ENCODE assay signal across 10 cellular contexts in the genomic region with DNA sequence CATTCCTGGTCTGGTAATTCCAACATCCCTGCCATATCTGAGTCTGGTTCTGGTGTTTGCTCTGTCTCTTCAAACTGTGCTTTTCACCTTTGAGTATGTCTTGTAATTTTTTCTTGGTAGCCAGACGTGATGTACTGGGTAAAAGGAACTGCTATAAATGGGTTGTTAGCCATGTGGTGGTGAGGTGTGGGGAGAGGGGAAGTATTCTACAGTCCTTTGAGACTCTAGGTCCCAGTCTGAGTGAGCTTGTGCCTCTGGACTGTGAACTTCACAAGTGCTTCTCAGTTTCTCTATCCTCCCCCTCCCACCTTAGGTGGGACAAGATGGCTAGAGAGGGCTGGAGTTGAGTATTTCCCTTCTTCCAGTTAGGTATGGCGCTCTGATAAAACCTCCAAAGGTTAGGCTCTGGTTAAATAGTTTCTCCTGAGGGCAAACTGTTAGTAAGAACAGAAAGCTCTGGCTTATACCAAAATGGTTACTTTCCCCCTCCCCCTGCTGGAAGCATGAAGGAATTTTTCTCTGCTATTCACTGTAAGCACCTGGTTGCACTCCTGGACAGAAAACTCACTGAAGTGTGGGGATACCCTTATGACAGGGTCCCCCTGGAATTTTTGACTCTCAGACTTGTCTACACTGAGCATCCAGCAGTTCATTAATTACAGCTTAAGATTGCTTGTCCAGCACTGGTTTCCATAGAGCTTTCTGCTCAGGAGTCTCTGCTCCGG.
DNase-seq lines count a peak whose midpoint lies in the region; ATAC-seq and TF ChIP-seq lines count a peak whose summit lies in the region.
"Had no signal": no experiment of that assay in that cellular context is flagged by ENCODE, and none has a peak within 500 bp of the region (broad histone marks: within the 10 kb centered on the region; RNA-seq: fewer than 3 reads in every experiment).

No MANE protein-coding gene starts in this region.

- H2AFZ ChIP-seq in SK-N-SH (ENCODE audit: low read depth): no peak overlapping the region
- H2AFZ ChIP-seq in Loucy (ENCODE audit: low read length): no peak overlapping the region
- H2AFZ ChIP-seq in smooth muscle cell (ENCODE audit: low read depth): no peak overlapping the region

- H3K9me2 ChIP-seq in SK-N-SH (no peaks in the 10 kb centered on the region), Loucy (replicated peaks; ENCODE audit: low read depth, low read length) (no peaks in the 10 kb centered on the region)

- H3K4me1 ChIP-seq in SK-N-SH (ENCODE audit: control insufficient read depth in 1 of 2, insufficient read depth in 2 of 2, low read depth in 1 of 2, low read length in 1 of 2) (peaks cover 4 to 6% of the 10 kb centered on the region in 2 experiments; a peak in 2 of 4 replicates), Loucy (ENCODE audit: insufficient read depth, low read length, poor library complexity, severe bottlenecking) (peaks cover 12% of the 10 kb centered on the region), endodermal cell (ENCODE audit: control insufficient read depth, insufficient read depth, low read length) (no peaks in the 10 kb centered on the region), smooth muscle cell (ENCODE audit: low read depth) (peaks cover 17% of the 10 kb centered on the region)
- H3K4me1 ChIP-seq in naive thymus-derived CD4-positive, alpha-beta T cell (ENCODE audit: control insufficient read depth in 2 of 2, insufficient read depth in 2 of 2, low read length in 2 of 2): peaks cover 9 to 15% of the 10 kb centered on the region in 2 donors

- ATAC-seq in SK-N-SH treated with all-trans-retinoic acid at 6 μM for 48 hours: no peak
- no peak for ATAC-seq in activated T-cell treated with anti-CD3 and anti-CD28 coated beads, Interleukin-2, amount 50 U/mL, for 4 hours
- ATAC-seq in naive thymus-derived CD4-positive, alpha-beta T cell: no peak

- H3K4me1 Mint-ChIP-seq in endodermal cell: peaks cover 7% of the 10 kb centered on the region
- peaks cover 41% of the 10 kb centered on the region for H3K4me1 Mint-ChIP-seq in activated T-cell treated with anti-CD3 and anti-CD28 coated beads, Interleukin-2, amount 50 U/mL, for 4 hours (ENCODE audit: low read depth)
- peaks cover 15 to 25% (median 20%) of the 10 kb centered on the region in 7 donors for H3K4me1 Mint-ChIP-seq in naive thymus-derived CD4-positive, alpha-beta T cell

- H3K27ac Mint-ChIP-seq in endodermal cell: no peak overlapping the region
- peak overlapping the region in 1 of 9 donors; percentile 3 for H3K27ac Mint-ChIP-seq in naive thymus-derived CD4-positive, alpha-beta T cell

- CTCF ChIA-PET in SK-N-SH (lab: Yijun Ruan, JAX): interaction anchor here (0.8 to 2.3 kb wide), 8 partner anchors 9 to 523 kb away, joined by 3 to 8 read pairs (median 4); no protein-coding TSS in a partner anchor
- CTCF ChIA-PET in naive thymus-derived CD4-positive, alpha-beta T cell (lab: Charles Lee): no interaction called here

- H3K27me3 Mint-ChIP-seq in endodermal cell (ENCODE audit: insufficient read depth): no peaks in the 10 kb centered on the region
- H3K27me3 Mint-ChIP-seq in activated T-cell treated with anti-CD3 and anti-CD28 coated beads, Interleukin-2, amount 50 U/mL, for 4 hours (ENCODE audit: low read depth): peaks cover 5% of the 10 kb centered on the region
- H3K27me3 Mint-ChIP-seq in naive thymus-derived CD4-positive, alpha-beta T cell: peaks cover 0 to 66% (median 0%) of the 10 kb centered on the region in 5 donors

- H3K36me3 ChIP-seq in SK-N-SH (replicated peaks in 1 of 2; ENCODE audit: control insufficient read depth in 1 of 2, insufficient read depth in 2 of 2, low read length in 1 of 2): peaks cover 0 to 7% of the 10 kb centered on the region in 2 experiments
- H3K36me3 ChIP-seq in Loucy (ENCODE audit: insufficient read depth, low read length): no peaks in the 10 kb centered on the region
- H3K36me3 ChIP-seq in endodermal cell (ENCODE audit: control insufficient read depth, insufficient read depth, low read length): no peaks in the 10 kb centered on the region
- H3K36me3 ChIP-seq in smooth muscle cell (ENCODE audit: low read depth): no peaks in the 10 kb centered on the region
- no peaks in the 10 kb centered on the region for H3K36me3 ChIP-seq in naive thymus-derived CD4-positive, alpha-beta T cell (ENCODE audit: control insufficient read depth in 2 of 3, insufficient read depth in 3 of 3, low read length in 3 of 3)

- WGBS in SK-N-SH (ENCODE audit: low lambda C conversion rate): 98% methylated on average over 3 of the region's 3 CpGs
- 89 to 100% methylated on average over 1 to 3 of the region's 3 CpGs for WGBS in endodermal cell (ENCODE audit: insufficient coverage in 1 of 2, insufficient read length in 1 of 2), 2 experiments
- WGBS in smooth muscle cell (ENCODE audit: low lambda C conversion rate): 82% methylated on average over 3 of the region's 3 CpGs

- H3K27me3 ChIP-seq in SK-N-SH (ENCODE audit: insufficient read depth) (no peaks in the 10 kb centered on the region), Loucy (ENCODE audit: insufficient read depth, low read length, poor library complexity, severe bottlenecking) (no peaks in the 10 kb centered on the region), endodermal cell (ENCODE audit: control insufficient read depth, insufficient read depth, low read length, poor library complexity, severe bottlenecking) (no peaks in the 10 kb centered on the region), smooth muscle cell (ENCODE audit: low read depth) (no peaks in the 10 kb centered on the region), dorsolateral prefrontal cortex (no peaks in the 10 kb centered on the region)
- H3K27me3 ChIP-seq in naive thymus-derived CD4-positive, alpha-beta T cell (ENCODE audit: control insufficient read depth in 2 of 2, insufficient read depth in 2 of 2, low read length in 2 of 2): no peaks in the 10 kb centered on the region

- no peaks in the 10 kb centered on the region for H3K36me3 Mint-ChIP-seq in endodermal cell (ENCODE audit: low read depth)
- H3K36me3 Mint-ChIP-seq in activated T-cell treated with anti-CD3 and anti-CD28 coated beads, Interleukin-2, amount 50 U/mL, for 4 hours (ENCODE audit: insufficient read depth): no peaks in the 10 kb centered on the region
- peaks cover 0 to 9% (median 1%) of the 10 kb centered on the region in 5 donors for H3K36me3 Mint-ChIP-seq in naive thymus-derived CD4-positive, alpha-beta T cell

- H3K79me2 ChIP-seq in SK-N-SH (ENCODE audit: insufficient read depth) (no peaks in the 10 kb centered on the region), Loucy (ENCODE audit: insufficient read depth, low read length) (no peaks in the 10 kb centered on the region), smooth muscle cell (ENCODE audit: low read depth) (no peaks in the 10 kb centered on the region)

- intact Hi-C loops in dorsolateral prefrontal cortex (cut with DNase I): no loop called here
- intact Hi-C loops in naive thymus-derived CD4-positive, alpha-beta T cell (cut with micrococcal nuclease): no loop called here

- TF ChIP-seq CTCF in SK-N-SH (IDR thresholded peaks at IDR 0.05) (peak; percentile 30; the same call in 1 of the 2 replicates), Loucy (conservative IDR thresholded peaks at IDR 0.05; ENCODE audit: low read length) (peak; percentile 52), endodermal cell (conservative IDR thresholded peaks at IDR 0.05) (peak; percentile 73), smooth muscle cell (IDR thresholded peaks at IDR 0.05; ENCODE audit: borderline replicate concordance, insufficient read depth, poor library complexity, severe bottlenecking) (peak; percentile 21), dorsolateral prefrontal cortex (IDR thresholded peaks at IDR 0.05 in 54 of 56, conservative IDR thresholded peaks at IDR 0.05 in 2 of 56; ENCODE audit: low read depth in 1 of 56, partially characterized antibody in 56 of 56) (peak in 9 of 56 donors; percentile 6 to 31 (median 21))

- H3K4me2 ChIP-seq in SK-N-SH (no peak overlapping the region), Loucy (ENCODE audit: low read depth, low read length, poor library complexity, severe bottlenecking) (no peak overlapping the region), smooth muscle cell (no peak overlapping the region)

- H3K27ac ChIP-seq in SK-N-SH (ENCODE audit: low read depth in 2 of 2, low read length in 1 of 2) (no peak overlapping the region), endodermal cell (ENCODE audit: low read depth, low read length) (no peak overlapping the region), smooth muscle cell (ENCODE audit: low read depth) (peak overlapping the region; percentile 86), dorsolateral prefrontal cortex (no peak overlapping the region)
- no peak overlapping the region for H3K27ac ChIP-seq in naive thymus-derived CD4-positive, alpha-beta T cell (ENCODE audit: low read depth, low read length)
- H3K27ac ChIP-seq: C4-2B had no signal

- no peak for DNase-seq in SK-N-SH
- peak; percentile 67 for DNase-seq in endodermal cell
- DNase-seq in smooth muscle cell (lab: John Stamatoyannopoulos, UW; ENCODE audit: unreplicated experiment): no peak
- DNase-seq in dorsolateral prefrontal cortex: no peak
- DNase-seq in activated T-cell treated with anti-CD3 and anti-CD28 coated beads, Interleukin-2, amount 50 U/mL, for 4 hours: no peak
- no peak for DNase-seq in naive thymus-derived CD4-positive, alpha-beta T cell
- DNase-seq: posterior cingulate gyrus had no signal

- TF ChIP-seq EP300 in SK-N-SH (IDR thresholded peaks at IDR 0.05; ENCODE audit: borderline replicate concordance in 1 of 2, low read depth in 1 of 2, low read length in 1 of 2): no peak

- H4K20me1 ChIP-seq in SK-N-SH (ENCODE audit: insufficient read depth) (no peaks in the 10 kb centered on the region), Loucy (ENCODE audit: insufficient read depth, low read length, poor library complexity, severe bottlenecking) (no peaks in the 10 kb centered on the region), smooth muscle cell (ENCODE audit: low read depth) (no peaks in the 10 kb centered on the region)

- H3K9ac ChIP-seq in SK-N-SH (no peak overlapping the region), Loucy (ENCODE audit: low read depth, low read length, poor library complexity, severe bottlenecking) (no peak overlapping the region), endodermal cell (ENCODE audit: extremely low read depth, low read length, poor library complexity, severe bottlenecking) (no peak overlapping the region), smooth muscle cell (ENCODE audit: low read depth) (no peak overlapping the region)

- 0 out of 2 replicates have a peak, but pooled peaks cover 5% of the 10 kb centered on the region for H3K9me3 ChIP-seq in SK-N-SH
- H3K9me3 ChIP-seq in Loucy (ENCODE audit: insufficient read depth, low read depth, low read length): no peaks in the 10 kb centered on the region
- H3K9me3 ChIP-seq in endodermal cell (ENCODE audit: control insufficient read depth, low read length): no peaks in the 10 kb centered on the region
- H3K9me3 ChIP-seq in smooth muscle cell (replicated peaks; ENCODE audit: low read depth): no peaks in the 10 kb centered on the region
- no peaks in the 10 kb centered on the region for H3K9me3 ChIP-seq in naive thymus-derived CD4-positive, alpha-beta T cell (ENCODE audit: control insufficient read depth in 2 of 3, low read length in 3 of 3)

- POLR2A ChIA-PET in SK-N-SH (lab: Yijun Ruan, JAX): interaction anchor here (0.7 kb wide), 1 partner anchor 1022 kb away, joined by 4 read pairs; no protein-coding TSS in a partner anchor
- POLR2A ChIA-PET in naive thymus-derived CD4-positive, alpha-beta T cell (lab: Charles Lee): no interaction called here

- peaks cover 6% of the 10 kb centered on the region for H3F3A ChIP-seq in SK-N-SH (replicated peaks; ENCODE audit: insufficient read depth)
- H3F3A ChIP-seq in Loucy (ENCODE audit: low read depth): no peaks in the 10 kb centered on the region
- H3F3A ChIP-seq in smooth muscle cell (ENCODE audit: low read depth): no peaks in the 10 kb centered on the region

- H3K4me3 ChIP-seq in SK-N-SH (ENCODE audit: low read depth in 2 of 2, low read length in 1 of 2) (no peak overlapping the region), Loucy (ENCODE audit: low read length, poor library complexity, severe bottlenecking) (no peak overlapping the region), endodermal cell (ENCODE audit: low read length) (no peak overlapping the region), smooth muscle cell (no peak overlapping the region), dorsolateral prefrontal cortex (no peak overlapping the region)
- H3K4me3 ChIP-seq in naive thymus-derived CD4-positive, alpha-beta T cell (ENCODE audit: low read length): no peak overlapping the region

- no peak overlapping the region for H3K4me3 Mint-ChIP-seq in endodermal cell
- no peak overlapping the region for H3K4me3 Mint-ChIP-seq in activated T-cell treated with anti-CD3 and anti-CD28 coated beads, Interleukin-2, amount 50 U/mL, for 4 hours
- H3K4me3 Mint-ChIP-seq in naive thymus-derived CD4-positive, alpha-beta T cell: no peak overlapping the region

- H3K9me3 Mint-ChIP-seq in endodermal cell: no peaks in the 10 kb centered on the region
- H3K9me3 Mint-ChIP-seq in activated T-cell treated with anti-CD3 and anti-CD28 coated beads, Interleukin-2, amount 50 U/mL, for 4 hours: no peaks in the 10 kb centered on the region
- peaks cover 0 to 10% (median 0%) of the 10 kb centered on the region in 11 donors for H3K9me3 Mint-ChIP-seq in naive thymus-derived CD4-positive, alpha-beta T cell

- TF ChIP-seq RAD21 in SK-N-SH (IDR thresholded peaks at IDR 0.05; ENCODE audit: low read length): no peak
